ENCODE assay signal across 15 cellular contexts in genomic region chr9:92603100-92603499, GRCh38.
DNase-seq lines count a peak whose midpoint lies in the region; ATAC-seq and TF ChIP-seq lines count a peak whose summit lies in the region.
"Had no signal": no experiment of that assay in that cellular context is flagged by ENCODE, and none has a peak within 500 bp of the region (broad histone marks: within the 10 kb centered on the region; RNA-seq: fewer than 3 reads in every experiment).

No MANE protein-coding gene starts in this region.

- WGBS in esophagus squamous epithelium, 2 donors, result 60 to 85% methylated on average over 3 to 5 of the region's 5 CpGs

- no peaks in the 10 kb centered on the region for H3K27me3 ChIP-seq in esophagus squamous epithelium
- H3K27me3 ChIP-seq: BE2C had no signal

- no peaks in the 10 kb centered on the region for H3K9me3 ChIP-seq in esophagus squamous epithelium
- H3K9me3 ChIP-seq: BE2C, HAP-1 had no signal

- in situ Hi-C loops in SK-MEL-5 (cut with HindIII; ENCODE audit: low pct_unique_long_range_greater_than_20kb, low sequenced_read_pairs), result no loop called here

- H3K36me3 ChIP-seq in esophagus squamous epithelium, result no peaks in the 10 kb centered on the region
- H3K36me3 ChIP-seq: BE2C, HAP-1 had no signal

- H3K27ac ChIP-seq in esophagus squamous epithelium (peak overlapping the region in 3 of 4 donors; percentile 10 to 76 (median 48)), skin epidermis (peak overlapping the region in 14 of 21 experiments; percentile 23 to 88 (median 68))
- H3K27ac ChIP-seq: C4-2B had no signal

- no peak for TF ChIP-seq CTCF in esophagus squamous epithelium (IDR thresholded peaks at IDR 0.05)

- peak; percentile 27 for DNase-seq in COLO829 (ENCODE audit: low spot score)
- peak; percentile 78 for DNase-seq in SK-MEL-5 (ENCODE audit: low read depth, low spot score)
- no peak for DNase-seq in esophagus squamous epithelium (lab: John Stamatoyannopoulos, UW)
- no peak for DNase-seq in SIG-M5 (lab: John Stamatoyannopoulos, UW)
- no peak for DNase-seq in activated T-cell treated with anti-CD3 and anti-CD28 coated beads, Interleukin-2, amount 50 U/mL, for 48 hours
- DNase-seq: BE2C; CD4-positive, alpha-beta memory T cell; COR-L47; DND-41; GDM1; KG1 had no signal

- H3K4me1 ChIP-seq in esophagus squamous epithelium, result peaks cover 29 to 78% (median 50%) of the 10 kb centered on the region in 3 donors
- H3K4me1 ChIP-seq: BE2C, HAP-1 had no signal

- no peak for ATAC-seq in HG03135 (IDR thresholded peaks at IDR 0.05; ENCODE audit: unreplicated experiment)

- intact Hi-C loops in esophagus squamous epithelium (cut with DNase I), result no loop called here

- H3K4me3 ChIP-seq in esophagus squamous epithelium, result no peak overlapping the region
- H3K4me3 ChIP-seq in skin epidermis, result no peak overlapping the region
- H3K4me3 ChIP-seq: HAP-1 had no signal

- no peak for TF ChIP-seq POLR2A in esophagus squamous epithelium (IDR thresholded peaks at IDR 0.05)

Comparison
In these comparisons a context has a peak if more than half of its experiments do, and no peak if none do; other contexts are left out.
1. DNase-seq: peak in COLO829 (single experiment) and SK-MEL-5 (single experiment); none in esophagus squamous epithelium (single experiment), SIG-M5 (single experiment) and activated T-cell treated with anti-CD3 and anti-CD28 coated beads, Interleukin-2, amount 50 U/mL, for 48 hours (0 of 2).